Comparison of ENCODE assay signal across 18 cellular contexts in the genomic region with DNA sequence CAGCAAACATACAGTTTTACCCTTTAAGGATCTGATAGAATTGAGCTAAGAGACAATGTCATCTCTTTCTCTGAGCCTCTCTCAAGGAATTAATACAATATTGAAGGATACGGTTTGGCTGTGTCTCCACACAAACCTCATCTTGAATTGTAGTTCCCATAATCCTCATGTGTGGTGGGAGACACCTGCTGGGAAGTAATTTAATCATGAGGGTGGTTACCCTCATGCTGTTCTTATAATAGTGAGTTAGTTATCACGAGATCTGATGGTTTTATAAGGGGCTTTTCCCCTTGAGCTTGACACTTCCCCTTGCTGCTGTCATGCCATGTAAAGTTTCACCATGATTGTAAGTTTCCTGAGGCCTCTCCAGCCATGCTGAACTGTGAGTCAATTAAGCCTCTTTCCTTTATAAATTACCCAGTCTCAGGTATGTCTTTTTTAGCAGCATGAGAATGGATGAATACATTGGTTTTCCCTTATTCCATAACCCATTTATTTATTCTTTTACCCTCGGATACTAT. TPM values are rescaled to one million over a fixed set of nuclear protein-coding genes. Genes with fewer than 3 reads are reported as not detected.
"Had no signal": no experiment of that assay in that cellular context is flagged by ENCODE, and none has a peak within 500 bp of the region (broad histone marks: within the 10 kb centered on the region; RNA-seq: fewer than 3 reads in every experiment).

No MANE protein-coding gene starts in this region.

- H3K4me1 ChIP-seq: breast epithelium, left ventricle myocardium inferior, upper lobe of right lung had no signal

- FAIRE-seq: frontal cortex, TTC549 had no signal

- H3K27ac Mint-ChIP-seq: activated B cell treated with CpG ODN at 0.5 μM for 24 hours; activated CD4-positive, alpha-beta T cell treated with anti-CD3 and anti-CD28 coated beads, Interleukin-2, amount 10 ng/mL, durations not matched to agents 24 days and 14 days; activated naive CD8-positive, alpha-beta T cell treated with anti-CD3 and anti-CD28 coated beads, Interleukin-2, amount 10 ng/mL, durations not matched to agents 7 days and 5 days; nephron progenitor cell; stimulated activated naive CD8-positive, alpha-beta T cell treated with anti-CD3 and anti-CD28 coated beads, Interleukin-15, Interleukin-2, amounts not matched to agents 100 ng/mL and 50 ng/mL, for 24 hours; T-helper 17 cell had no signal

- H3K27me3 ChIP-seq: breast epithelium, testis, upper lobe of right lung had no signal

- H3K9me3 ChIP-seq: breast epithelium, left ventricle myocardium inferior, testis, upper lobe of right lung had no signal

- H3K36me3 ChIP-seq: breast epithelium, left ventricle myocardium inferior, upper lobe of right lung had no signal

- H3K4me3 ChIP-seq: breast epithelium, left ventricle myocardium inferior, testis, upper lobe of right lung had no signal

- H3K36me3 Mint-ChIP-seq: activated naive CD8-positive, alpha-beta T cell treated with anti-CD3 and anti-CD28 coated beads, Interleukin-2, amount 10 ng/mL, durations not matched to agents 7 days and 5 days had no signal

- DNase-seq: activated B cell treated with CpG ODN at 0.5 μM for 24 hours; activated CD4-positive, alpha-beta T cell treated with anti-CD3 and anti-CD28 coated beads, Interleukin-2, amount 10 ng/mL, durations not matched to agents 24 days and 14 days; activated effector memory CD4-positive, alpha-beta T cell treated with anti-CD3 and anti-CD28 coated beads, Interleukin-2, amount 50 U/mL, for 16 hours; activated naive CD8-positive, alpha-beta T cell treated with anti-CD3 and anti-CD28 coated beads, Interleukin-2, amount 10 ng/mL, durations not matched to agents 7 days and 5 days; aorta; islet precursor cell; left ventricle myocardium inferior; mesendoderm; nephron progenitor cell; stimulated activated CD4-positive, alpha-beta T cell treated with anti-CD3 and anti-CD28 coated beads, Interleukin-4, amount 100 ng/mL, for 1 hour; stimulated activated CD8-positive, alpha-beta memory T cell treated with anti-CD3 and anti-CD28 coated beads, Interleukin-4, amount 100 ng/mL, for 48 hours; T-helper 17 cell; testis; upper lobe of right lung had no signal

- H3K27ac ChIP-seq: breast epithelium, left ventricle myocardium inferior, testis, upper lobe of right lung had no signal

- H3K4me3 Mint-ChIP-seq: activated B cell treated with CpG ODN at 0.5 μM for 24 hours; activated CD4-positive, alpha-beta T cell treated with anti-CD3 and anti-CD28 coated beads, Interleukin-2, amount 10 ng/mL, durations not matched to agents 24 days and 14 days; activated naive CD8-positive, alpha-beta T cell treated with anti-CD3 and anti-CD28 coated beads, Interleukin-2, amount 10 ng/mL, durations not matched to agents 7 days and 5 days; nephron progenitor cell; stimulated activated naive CD8-positive, alpha-beta T cell treated with anti-CD3 and anti-CD28 coated beads, Interleukin-15, Interleukin-2, amounts not matched to agents 100 ng/mL and 50 ng/mL, for 24 hours; T-helper 17 cell had no signal

- H3K9me3 Mint-ChIP-seq: activated B cell treated with CpG ODN at 0.5 μM for 24 hours; activated CD4-positive, alpha-beta T cell treated with anti-CD3 and anti-CD28 coated beads, Interleukin-2, amount 10 ng/mL, durations not matched to agents 24 days and 14 days; activated naive CD8-positive, alpha-beta T cell treated with anti-CD3 and anti-CD28 coated beads, Interleukin-2, amount 10 ng/mL, durations not matched to agents 7 days and 5 days; nephron progenitor cell; stimulated activated naive CD8-positive, alpha-beta T cell treated with anti-CD3 and anti-CD28 coated beads, Interleukin-15, Interleukin-2, amounts not matched to agents 100 ng/mL and 50 ng/mL, for 24 hours had no signal

- ATAC-seq: T-helper 17 cell, upper lobe of right lung had no signal

- H3K4me1 Mint-ChIP-seq: activated B cell treated with CpG ODN at 0.5 μM for 24 hours; activated naive CD8-positive, alpha-beta T cell treated with anti-CD3 and anti-CD28 coated beads, Interleukin-2, amount 10 ng/mL, durations not matched to agents 7 days and 5 days; T-helper 17 cell had no signal

RNA-seq across cellular contexts. Expression of gene TMEM30B, which starts 47.6 kb away (rescaled TPM):
- total RNA-seq: activated B cell treated with CpG ODN at 0.5 μM for 24 hours had no signal
